In the genomic region with DNA sequence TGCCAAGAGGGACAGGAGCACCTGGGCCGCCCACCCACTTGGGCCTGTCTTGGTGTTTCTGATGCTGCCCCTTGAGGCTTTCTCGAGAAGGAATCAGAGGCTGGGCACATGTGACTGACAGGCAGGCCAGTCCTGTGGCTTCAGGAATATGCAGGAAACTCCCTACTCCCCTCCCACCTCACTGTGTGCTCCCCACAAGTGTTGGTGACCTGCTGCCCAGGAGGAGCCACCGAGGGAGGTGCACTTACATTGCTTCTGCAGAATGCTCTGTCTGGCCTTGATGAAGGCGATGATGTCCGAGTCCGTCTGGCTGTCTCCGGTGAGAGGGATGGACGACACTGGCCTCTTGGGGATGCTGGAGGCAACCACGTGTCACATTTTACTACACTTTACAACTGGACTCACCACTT, we compare ENCODE assay signal across 25 cellular contexts. TPM values are rescaled to one million over a fixed set of nuclear protein-coding genes. Genes with fewer than 3 reads are reported as not detected.
DNase-seq lines count a peak whose midpoint lies in the region; ATAC-seq and TF ChIP-seq lines count a peak whose summit lies in the region.
"Had no signal": no experiment of that assay in that cellular context is flagged by ENCODE, and none has a peak within 500 bp of the region (broad histone marks: within the 10 kb centered on the region; RNA-seq: fewer than 3 reads in every experiment).

No MANE protein-coding gene starts in this region.

- no peak for ATAC-seq in upper lobe of right lung
- ATAC-seq: naive thymus-derived CD8-positive, alpha-beta T cell had no signal

- H3K4me2 ChIP-seq in H9 (ENCODE audit: insufficient read depth, insufficient read length, low read length) (no peak overlapping the region), mesenchymal stem cell (ENCODE audit: low read length, poor library complexity, severe bottlenecking) (no peak overlapping the region)

- H3K14ac ChIP-seq in H9 (ENCODE audit: insufficient read depth, low read length) (no peak overlapping the region), mesenchymal stem cell (ENCODE audit: low read length in 2 of 2) (no peak overlapping the region)

- H2BK120ac ChIP-seq in H9 (ENCODE audit: low read depth, low read length, poor library complexity, severe bottlenecking): no peak overlapping the region
- peak overlapping the region; percentile 55 for H2BK120ac ChIP-seq in mesenchymal stem cell (ENCODE audit: low read depth, low read length)

- no CpG with 5 or more reads among the region's 9 CpGs for WGBS in H9 (ENCODE audit: extremely low coverage, insufficient read length, low lambda C conversion rate)
- WGBS in mesenchymal stem cell: 90% methylated on average over 9 of the region's 9 CpGs

- H3K36me3 ChIP-seq in Peyer's patch (no peaks in the 10 kb centered on the region), mesenchymal stem cell (ENCODE audit: control insufficient read depth in 1 of 2, insufficient read depth in 2 of 2, low read depth in 1 of 2, low read length in 2 of 2) (no peaks in the 10 kb centered on the region), upper lobe of right lung (no peaks in the 10 kb centered on the region)
- H3K36me3 ChIP-seq: ovary had no signal

- no peak for TF ChIP-seq POLR2A in Peyer's patch (IDR thresholded peaks at IDR 0.05)

- peaks cover 34 to 43% of the 10 kb centered on the region in 2 experiments for H3K4me1 Mint-ChIP-seq in H9
- H3K4me1 Mint-ChIP-seq in activated naive CD4-positive, alpha-beta T cell treated with anti-CD3 and anti-CD28 coated beads, Interleukin-2, amount 10 ng/mL, durations not matched to agents 7 days and 5 days: peaks cover 4% of the 10 kb centered on the region
- H3K4me1 Mint-ChIP-seq: CD4-positive, CD25-positive, alpha-beta regulatory T cell had no signal

- no peak overlapping the region for H3K4ac ChIP-seq in H9 (ENCODE audit: low read depth, low read length)
- peak overlapping the region; percentile 2 to 88 for H3K4ac ChIP-seq in mesenchymal stem cell (ENCODE audit: low read depth in 1 of 2, low read length in 2 of 2)

- peaks cover 0 to 5% (median 0%) of the 10 kb centered on the region in 3 experiments; a peak in 2 of 7 replicates for H3K36me3 Mint-ChIP-seq in H9 (ENCODE audit: insufficient read depth in 1 of 3, low read depth in 3 of 3)
- H3K36me3 Mint-ChIP-seq in activated naive CD4-positive, alpha-beta T cell treated with anti-CD3 and anti-CD28 coated beads, Interleukin-2, amount 10 ng/mL, durations not matched to agents 7 days and 5 days: no peaks in the 10 kb centered on the region
- H3K36me3 Mint-ChIP-seq: CD4-positive, CD25-positive, alpha-beta regulatory T cell; naive thymus-derived CD8-positive, alpha-beta T cell had no signal

- H4K8ac ChIP-seq in H9 (replicated peaks; ENCODE audit: insufficient read length, low read depth, low read length) (no peak overlapping the region), mesenchymal stem cell (ENCODE audit: low read length) (peak overlapping the region; percentile 92)

- H3K79me1 ChIP-seq in H9 (ENCODE audit: insufficient read depth, low read depth, low read length, poor library complexity, severe bottlenecking) (no peaks in the 10 kb centered on the region), mesenchymal stem cell (replicated peaks; ENCODE audit: low read length, poor library complexity, severe bottlenecking) (no peaks in the 10 kb centered on the region)

- H4K5ac ChIP-seq in H9 (ENCODE audit: insufficient read length, low read depth, low read length): no peak overlapping the region

- H3K9ac ChIP-seq in H9 (ENCODE audit: extremely low read depth, insufficient read length, low read length) (no peak overlapping the region), mesenchymal stem cell (ENCODE audit: low read length) (no peak overlapping the region)

- H3K4me3 ChIP-seq in Peyer's patch (no peak overlapping the region), mesenchymal stem cell (ENCODE audit: insufficient read depth in 1 of 2, low read depth in 1 of 2, low read length in 2 of 2) (peak overlapping the region in 1 of 2 experiments; percentile 27), upper lobe of right lung (no peak overlapping the region)
- H3K4me3 ChIP-seq: ovary, SK-N-MC had no signal

- H2AFZ ChIP-seq in H9 (ENCODE audit: low read length) (no peak overlapping the region), mesenchymal stem cell (ENCODE audit: low read depth, low read length) (no peak overlapping the region)

- DNase-seq in H9: peak; percentile 49
- no peak for DNase-seq in Peyer's patch
- DNase-seq in mesenchymal stem cell: peak; percentile 26
- no peak for DNase-seq in upper lobe of right lung
- DNase-seq in activated naive CD4-positive, alpha-beta T cell treated with anti-CD3 and anti-CD28 coated beads, Interleukin-2, amount 10 ng/mL, durations not matched to agents 7 days and 5 days: no peak
- no peak for DNase-seq in kidney glomerular epithelial cell (lab: John Stamatoyannopoulos, UW)
- no peak for DNase-seq in NCI-H146 treated with DMSO at 0.1 percent for 48 hours (lab: John Stamatoyannopoulos, UW; ENCODE audit: unreplicated experiment)
- DNase-seq: activated CD4-positive, alpha-beta T cell treated with anti-CD3 and anti-CD28 coated beads, Interleukin-2, amount 50 U/mL, for 1 hour; activated effector memory CD4-positive, alpha-beta T cell treated with Interleukin-2 at 50 U/mL for 16 hours; CD4-positive, CD25-positive, alpha-beta regulatory T cell; cerebellar nuclear complex; left colon; naive thymus-derived CD8-positive, alpha-beta T cell; NCI-H1105; NCI-H226; retina; small intestine; stimulated activated CD4-positive, alpha-beta T cell treated with anti-CD3 and anti-CD28 coated beads, Interleukin-2, amount 100 ng/mL, for 24 hours had no signal

- H3K23ac ChIP-seq in H9 (ENCODE audit: insufficient read length, low read depth, low read length) (no peak overlapping the region), mesenchymal stem cell (ENCODE audit: low read length in 2 of 2) (no peak overlapping the region)

- no peak overlapping the region for H2BK15ac ChIP-seq in H9 (ENCODE audit: low read depth, low read length)
- peak overlapping the region; percentile 63 for H2BK15ac ChIP-seq in mesenchymal stem cell (ENCODE audit: low read depth, poor library complexity, severe bottlenecking)

- H3K9me3 ChIP-seq in H9 (ENCODE audit: control insufficient read depth, low read depth, low read length) (no peaks in the 10 kb centered on the region), Peyer's patch (no peaks in the 10 kb centered on the region), mesenchymal stem cell (ENCODE audit: control insufficient read depth, low read length) (no peaks in the 10 kb centered on the region), upper lobe of right lung (no peaks in the 10 kb centered on the region)
- H3K9me3 ChIP-seq: ovary had no signal

- TF ChIP-seq CTCF in H9 (conservative IDR thresholded peaks at IDR 0.05) (no peak; the same call in 2 of the 3 replicates), Peyer's patch (IDR thresholded peaks at IDR 0.05) (no peak), upper lobe of right lung (IDR thresholded peaks at IDR 0.05) (no peak)

- peak overlapping the region in 1 of 3 experiments; percentile 21; a peak in 1 of 7 replicates for H3K27ac Mint-ChIP-seq in H9
- H3K27ac Mint-ChIP-seq in activated naive CD4-positive, alpha-beta T cell treated with anti-CD3 and anti-CD28 coated beads, Interleukin-2, amount 10 ng/mL, durations not matched to agents 7 days and 5 days: no peak overlapping the region
- H3K27ac Mint-ChIP-seq: CD4-positive, CD25-positive, alpha-beta regulatory T cell had no signal

- intact Hi-C loops in upper lobe of right lung (cut with DNase I): no loop called here

- no peaks in the 10 kb centered on the region for H3K79me2 ChIP-seq in H9 (ENCODE audit: insufficient read depth, low read length)

- peaks cover 4% of the 10 kb centered on the region for H3K27me3 Mint-ChIP-seq in H9 (ENCODE audit: low read depth)
- H3K27me3 Mint-ChIP-seq in activated naive CD4-positive, alpha-beta T cell treated with anti-CD3 and anti-CD28 coated beads, Interleukin-2, amount 10 ng/mL, durations not matched to agents 7 days and 5 days: peaks cover 25% of the 10 kb centered on the region

- CTCF ChIA-PET in activated naive CD4-positive, alpha-beta T cell treated with anti-CD3 and anti-CD28 coated beads, Interleukin-2, amount 10 ng/mL, durations not matched to agents 7 days and 5 days (lab: Charles Lee): interaction anchor here (1.3 kb wide), 1 partner anchor 19 kb away, joined by 5 read pairs; no protein-coding TSS in a partner anchor

- H3K9me3 Mint-ChIP-seq in H9: peaks cover 0 to 4% of the 10 kb centered on the region in 2 experiments; a peak in 3 of 5 replicates
- no peaks in the 10 kb centered on the region for H3K9me3 Mint-ChIP-seq in activated naive CD4-positive, alpha-beta T cell treated with anti-CD3 and anti-CD28 coated beads, Interleukin-2, amount 10 ng/mL, durations not matched to agents 7 days and 5 days
- H3K9me3 Mint-ChIP-seq: CD4-positive, CD25-positive, alpha-beta regulatory T cell; naive thymus-derived CD8-positive, alpha-beta T cell had no signal

- no peak overlapping the region for H2BK12ac ChIP-seq in H9 (ENCODE audit: insufficient read length, low read depth, low read length)
- H2BK12ac ChIP-seq in mesenchymal stem cell (ENCODE audit: low read length in 2 of 2): peak overlapping the region; percentile 30 to 75

- no peak overlapping the region for H4K91ac ChIP-seq in H9 (ENCODE audit: insufficient read length, low read depth, low read length)
- H4K91ac ChIP-seq in mesenchymal stem cell (ENCODE audit: low read length): peak overlapping the region; percentile 80

- no peaks in the 10 kb centered on the region for H4K20me1 ChIP-seq in H9 (ENCODE audit: control insufficient read depth, insufficient read depth, insufficient read length)

- H2BK5ac ChIP-seq in H9 (ENCODE audit: insufficient read length, low read length) (no peak overlapping the region), mesenchymal stem cell (ENCODE audit: low read depth, low read length, poor library complexity, severe bottlenecking) (no peak overlapping the region)

- H2BK20ac ChIP-seq in H9 (ENCODE audit: low read depth, low read length, poor library complexity, severe bottlenecking): no peak overlapping the region

- H3K56ac ChIP-seq in H9 (ENCODE audit: insufficient read length, low read depth, low read length): no peak overlapping the region

- H3K27me3 ChIP-seq in H9 (ENCODE audit: insufficient read depth, low read length): no peaks in the 10 kb centered on the region
- H3K27me3 ChIP-seq in Peyer's patch: no peaks in the 10 kb centered on the region
- H3K27me3 ChIP-seq in mesenchymal stem cell (ENCODE audit: control insufficient read depth in 1 of 2, insufficient read depth in 1 of 2, low read length in 2 of 2): peaks cover 25 to 36% of the 10 kb centered on the region in 2 experiments
- H3K27me3 ChIP-seq in upper lobe of right lung: no peaks in the 10 kb centered on the region
- H3K27me3 ChIP-seq: ovary had no signal

- H3K18ac ChIP-seq in H9 (ENCODE audit: insufficient read length, low read depth, low read length) (no peak overlapping the region), mesenchymal stem cell (ENCODE audit: low read depth in 1 of 2, low read length in 2 of 2) (peak overlapping the region; percentile 1 to 7)

- H3K4me1 ChIP-seq in H9 (ENCODE audit: insufficient read depth, low read length) (no peaks in the 10 kb centered on the region; the same call in 1 of the 2 replicates), Peyer's patch (no peaks in the 10 kb centered on the region), mesenchymal stem cell (ENCODE audit: control insufficient read depth, insufficient read depth, low read depth, low read length) (peaks cover 6% of the 10 kb centered on the region), upper lobe of right lung (peaks cover 35% of the 10 kb centered on the region)

- H3K27ac ChIP-seq in H9 (ENCODE audit: insufficient read length, low read depth, low read length) (no peak overlapping the region), Peyer's patch (peak overlapping the region in 3 of 4 donors; percentile 48 to 59 (median 49)), mesenchymal stem cell (ENCODE audit: low read length, poor library complexity, severe bottlenecking) (no peak overlapping the region), upper lobe of right lung (peak overlapping the region; percentile 30)
- H3K27ac ChIP-seq: RWPE1, SK-N-MC, VCaP had no signal

- H2AK5ac ChIP-seq in H9 (ENCODE audit: insufficient read length, low read length) (no peak overlapping the region), mesenchymal stem cell (ENCODE audit: low read length, severe bottlenecking) (no peak overlapping the region)

- H3K23me2 ChIP-seq in H9 (ENCODE audit: insufficient read length, low read depth, low read length, poor library complexity, severe bottlenecking): no peaks in the 10 kb centered on the region

- no peak overlapping the region for H3T11ph ChIP-seq in H9 (ENCODE audit: low read length)

- H3K4me3 Mint-ChIP-seq in H9: no peak overlapping the region
- no peak overlapping the region for H3K4me3 Mint-ChIP-seq in activated naive CD4-positive, alpha-beta T cell treated with anti-CD3 and anti-CD28 coated beads, Interleukin-2, amount 10 ng/mL, durations not matched to agents 7 days and 5 days
- H3K4me3 Mint-ChIP-seq: CD4-positive, CD25-positive, alpha-beta regulatory T cell had no signal

RNA-seq across cellular contexts. Expression of a gene that starts 21.0 kb away (rescaled TPM):
- total RNA-seq in H9 (2021): not detected in 2 replicates
- total RNA-seq in Peyer's patch: not detected
- polyA plus RNA-seq in mesenchymal stem cell (2013, experiment 1 of 2): not detected
- not detected for polyA plus RNA-seq in mesenchymal stem cell (2013, experiment 2 of 2)
- not detected for total RNA-seq in upper lobe of right lung
- total RNA-seq: CD4-positive, CD25-positive, alpha-beta regulatory T cell; epithelial cell of proximal tubule; left colon; mesenteric fat pad; naive thymus-derived CD8-positive, alpha-beta T cell; ovary; T-helper 2 cell treated with Interferon-gamma antibody and Interleukin-4, amounts not matched to agents 100 ng/mL and 5 ng/mL, for 36 hours had no signal
- polyA plus RNA-seq: CD4-positive, CD25-positive, alpha-beta regulatory T cell; naive thymus-derived CD8-positive, alpha-beta T cell; ovary had no signal

RNA-seq across cellular contexts. Expression of a gene that starts 29.2 kb away (rescaled TPM):
- 1.2 and 1.3 TPM in 2 replicates for total RNA-seq in H9 (2021)
- total RNA-seq in Peyer's patch: 1 to 10 TPM in 2 of 4 donors, under 1 TPM in 1, not detected in 1; 0.67 to 2.1 (median 1.7) TPM
- 0.03 TPM for polyA plus RNA-seq in mesenchymal stem cell (2013, experiment 1 of 2)
- 0.03 TPM for polyA plus RNA-seq in mesenchymal stem cell (2013, experiment 2 of 2)
- 3.7 TPM for total RNA-seq in upper lobe of right lung
- total RNA-seq: CD4-positive, CD25-positive, alpha-beta regulatory T cell; epithelial cell of proximal tubule; naive thymus-derived CD8-positive, alpha-beta T cell; T-helper 2 cell treated with Interferon-gamma antibody and Interleukin-4, amounts not matched to agents 100 ng/mL and 5 ng/mL, for 36 hours had no signal
- polyA plus RNA-seq: CD4-positive, CD25-positive, alpha-beta regulatory T cell; naive thymus-derived CD8-positive, alpha-beta T cell had no signal

Comparison
In these comparisons a context has a peak if more than half of its experiments do, and no peak if none do; other contexts are left out.
1. DNase-seq: peak in H9 (single experiment) and mesenchymal stem cell (single experiment); none in Peyer's patch (0 of 3), upper lobe of right lung (single experiment), activated naive CD4-positive, alpha-beta T cell treated with anti-CD3 and anti-CD28 coated beads, Interleukin-2, amount 10 ng/mL, durations not matched to agents 7 days and 5 days (single experiment), kidney glomerular epithelial cell (single experiment) and NCI-H146 treated with DMSO at 0.1 percent for 48 hours (single experiment).
2. H3K27ac ChIP-seq: peak in Peyer's patch (3 of 4) and upper lobe of right lung (single experiment); none in H9 (single experiment) and mesenchymal stem cell (single experiment).